In the genomic region with DNA sequence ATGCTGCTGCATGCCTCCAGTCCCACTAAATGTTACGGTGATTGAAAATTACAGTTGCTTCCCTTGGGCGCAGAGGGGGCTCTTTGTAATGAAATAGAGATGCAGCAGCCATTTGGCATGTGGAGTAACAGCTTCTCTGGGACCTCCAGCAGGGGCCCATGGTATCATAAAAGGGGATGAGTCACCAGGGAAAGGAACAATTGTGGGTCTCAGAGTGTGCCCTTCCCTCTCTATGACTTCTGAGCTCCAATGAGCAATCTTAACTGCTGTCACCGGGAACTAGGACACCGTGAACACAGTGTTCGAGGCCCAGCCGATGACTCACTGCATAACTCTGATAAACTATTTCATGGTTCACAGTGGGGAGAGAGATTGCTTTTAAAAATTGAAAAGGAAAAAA, we compare ENCODE assay signal across 10 cellular contexts.
A peak's percentile ranks its signal among the peaks of the same experiment; 100 is the strongest.
DNase-seq lines count a peak whose midpoint lies in the region; ATAC-seq, FAIRE-seq and TF ChIP-seq lines count a peak whose summit lies in the region.
"Had no signal": no experiment of that assay in that cellular context is flagged by ENCODE, and none has a peak within 500 bp of the region (broad histone marks: within the 10 kb centered on the region; RNA-seq: fewer than 3 reads in every experiment).

No MANE protein-coding gene starts in this region.

- no peaks in the 10 kb centered on the region for H3K79me2 ChIP-seq in keratinocyte (ENCODE audit: control insufficient read depth, insufficient read depth, low read length)

- no peak overlapping the region for H2AFZ ChIP-seq in keratinocyte (ENCODE audit: control insufficient read depth, low read length)

- peak overlapping the region; percentile 63 for H3K4me2 ChIP-seq in keratinocyte (ENCODE audit: control insufficient read depth, extremely low read depth, insufficient read depth, low read depth, low read length)

- H3K27me3 ChIP-seq in keratinocyte (ENCODE audit: control insufficient read depth, extremely low read depth, insufficient read depth, low read length) = no peaks in the 10 kb centered on the region

- H3K9me1 ChIP-seq in keratinocyte (ENCODE audit: control insufficient read depth, extremely low read depth, insufficient read depth, low read length) = no peaks in the 10 kb centered on the region

- no peak for TF ChIP-seq CTCF in AG10803 (conservative IDR thresholded peaks at IDR 0.05; ENCODE audit: low read length)
- TF ChIP-seq CTCF in astrocyte of the spinal cord (IDR thresholded peaks at IDR 0.05; ENCODE audit: low read depth, low read length) = no peak
- no peak for TF ChIP-seq CTCF in keratinocyte (optimal IDR thresholded peaks at IDR 0.05 in 1 of 3, IDR thresholded peaks at IDR 0.05 in 1 of 3, conservative IDR thresholded peaks at IDR 0.05 in 1 of 3; ENCODE audit: extremely low read depth in 1 of 3, insufficient read depth in 2 of 3, low read length in 3 of 3)

- peaks cover 23% of the 10 kb centered on the region for H3K4me1 ChIP-seq in keratinocyte (ENCODE audit: control insufficient read depth, extremely low read depth, insufficient read depth, low read length)

- DNase-seq in AG10803 (ENCODE audit: low read depth) (peak; percentile 50), HTR-8/SVneo (ENCODE audit: insufficient read length, low spot score) (peak; percentile 25), astrocyte of the spinal cord (ENCODE audit: low read depth, low spot score) (peak; percentile 95), keratinocyte (ENCODE audit: low read depth, low spot score) (no peak), NCI-H526 treated with DMSO at 0.1 percent for 48 hours (lab: John Stamatoyannopoulos, UW) (no peak), left lobe of liver (ENCODE audit: low spot score) (no peak), sciatic nerve (ENCODE audit: low spot score) (no peak)
- DNase-seq: effector CD4-positive, alpha-beta T cell; NCI-H1105 had no signal

- ATAC-seq in left lobe of liver (no peak), GM21526 (IDR thresholded peaks at IDR 0.05; ENCODE audit: low FRiP score, unreplicated experiment) (no peak), sciatic nerve (no peak)

- peak overlapping the region; percentile 46 for H3K27ac ChIP-seq in keratinocyte (ENCODE audit: control insufficient read depth, insufficient read depth, low read length)

- H3K4me3 ChIP-seq in AG10803 (ENCODE audit: low read length) = no peak overlapping the region
- H3K4me3 ChIP-seq in astrocyte of the spinal cord (ENCODE audit: low read depth, low read length) = no peak overlapping the region
- H3K4me3 ChIP-seq in keratinocyte (ENCODE audit: control insufficient read depth in 2 of 3, extremely low read depth in 1 of 3, insufficient read depth in 2 of 3, low read depth in 1 of 3, low read length in 3 of 3) = no peak overlapping the region

- H3K9me3 ChIP-seq in keratinocyte (ENCODE audit: control insufficient read depth, low read depth, low read length) = no peaks in the 10 kb centered on the region

- H3K9ac ChIP-seq in keratinocyte (ENCODE audit: control insufficient read depth, extremely low read depth, insufficient read depth, low read length) = no peak overlapping the region

- H3K36me3 ChIP-seq in keratinocyte (ENCODE audit: control insufficient read depth in 2 of 2, extremely low read depth in 1 of 2, insufficient read depth in 2 of 2, low read length in 2 of 2) = no peaks in the 10 kb centered on the region

- dilution Hi-C loops in keratinocyte (cut with MboI; ENCODE audit: extremely low pct_ligation_motif_present, low sequenced_read_pairs) = no loop called here

- intact Hi-C loops in sciatic nerve (cut with DNase I) = no loop called here

- no peaks in the 10 kb centered on the region for H4K20me1 ChIP-seq in keratinocyte (ENCODE audit: control insufficient read depth, extremely low read depth, insufficient read depth, low read length)

- FAIRE-seq in HTR-8/SVneo (lab: Jason Lieb, UNC) (peak; percentile 28), keratinocyte (lab: Jason Lieb, UNC) (peak; percentile 80)

- in situ Hi-C loops in astrocyte of the spinal cord (cut with HindIII; ENCODE audit: low sequenced_read_pairs) = no loop called here

Comparison
In these comparisons a context has a peak if more than half of its experiments do, and no peak if none do; other contexts are left out.
1. DNase-seq: peak in AG10803 (single experiment), HTR-8/SVneo (single experiment) and astrocyte of the spinal cord (single experiment); none in keratinocyte (single experiment), NCI-H526 treated with DMSO at 0.1 percent for 48 hours (single experiment), left lobe of liver (single experiment) and sciatic nerve (single experiment).